1 cellular context compared by ENCODE assay signal in genomic region chr1:6624712-6625578, GRCh38.
A peak's percentile ranks its signal among the peaks of the same experiment; 100 is the strongest.
TF ChIP-seq lines count a peak whose summit lies in the region.

Gene THAP3, plus strand, starts transcription at chr1:6624868. Its CDS starts 351 bp downstream, at chr1:6625219.

TF ChIP-seq in HepG2, 621 proteins besides CTCF, POLR2A, EP300 and RAD21 (continued from another document and continues in another):
- TF ChIP-seq ZBTB40 (IDR thresholded peaks at IDR 0.05) (no peak), ZBTB40 (CRISPR knock-in tag; IDR thresholded peaks at IDR 0.05) (no peak; the same call in 1 of the 2 replicates), ZNF451 (CRISPR knock-in tag; IDR thresholded peaks at IDR 0.05) (0 out of 2 replicates have a peak, but pooled peaks have one; percentile 1), ZNF383 (CRISPR knock-in tag; IDR thresholded peaks at IDR 0.05; ENCODE audit: borderline replicate concordance) (no peak), NR0B2 (CRISPR knock-in tag; IDR thresholded peaks at IDR 0.05) (no peak), ZNF44 (CRISPR knock-in tag; IDR thresholded peaks at IDR 0.05) (no peak), MYC (CRISPR knock-in tag; IDR thresholded peaks at IDR 0.05; ENCODE audit: borderline replicate concordance) (peak; percentile 56), SRF (IDR thresholded peaks at IDR 0.05; ENCODE audit: low read depth, low read length) (no peak), KLF15 (CRISPR knock-in tag; IDR thresholded peaks at IDR 0.05; ENCODE audit: borderline replicate concordance) (no peak), ZNF691 (CRISPR knock-in tag; IDR thresholded peaks at IDR 0.05; ENCODE audit: borderline replicate concordance, low read depth) (no peak), TOE1 (CRISPR knock-in tag; IDR thresholded peaks at IDR 0.05) (no peak), PPARG (CRISPR knock-in tag; conservative IDR thresholded peaks at IDR 0.05) (no peak), ZNF547 (CRISPR knock-in tag; IDR thresholded peaks at IDR 0.05) (no peak; the same call in 1 of the 2 replicates), ZNF407 (CRISPR knock-in tag; IDR thresholded peaks at IDR 0.05; ENCODE audit: not compliant biosample characterization) (no peak), YEATS2 (CRISPR knock-in tag; IDR thresholded peaks at IDR 0.05; ENCODE audit: borderline replicate concordance) (peak; percentile 14; the same call in 1 of the 2 replicates), ZNF256 (CRISPR knock-in tag; conservative IDR thresholded peaks at IDR 0.05) (no peak), ZBTB8A (CRISPR knock-in tag; IDR thresholded peaks at IDR 0.05; ENCODE audit: borderline replicate concordance, low read depth) (no peak), ZSCAN22 (CRISPR knock-in tag; IDR thresholded peaks at IDR 0.05) (no peak), TFDP2 (CRISPR knock-in tag; IDR thresholded peaks at IDR 0.05) (no peak), ZNF562 (CRISPR knock-in tag; IDR thresholded peaks at IDR 0.05; ENCODE audit: borderline replicate concordance) (no peak), THAP11 (CRISPR knock-in tag; IDR thresholded peaks at IDR 0.05) (peak; percentile 86), ZBTB38 (CRISPR knock-in tag; IDR thresholded peaks at IDR 0.05) (peak; percentile 34; the same call in 1 of the 2 replicates), ZNF788 (CRISPR knock-in tag; IDR thresholded peaks at IDR 0.05; ENCODE audit: borderline replicate concordance) (peak; percentile 44; the same call in 1 of the 2 replicates), ZNF24 (IDR thresholded peaks at IDR 0.05) (no peak), ZNF570 (CRISPR knock-in tag; IDR thresholded peaks at IDR 0.05; ENCODE audit: borderline replicate concordance) (no peak), SRSF9 (IDR thresholded peaks at IDR 0.05; ENCODE audit: borderline replicate concordance, insufficient read depth, low read depth, low read length, poor library complexity, severe bottlenecking) (no peak), CBX1 (IDR thresholded peaks at IDR 0.05; ENCODE audit: low read depth) (peak; percentile 43), ZMYM3 (CRISPR knock-in tag; IDR thresholded peaks at IDR 0.05) (no peak), GRHL1 (CRISPR knock-in tag; conservative IDR thresholded peaks at IDR 0.05) (no peak), ZNF513 (CRISPR knock-in tag; conservative IDR thresholded peaks at IDR 0.05) (no peak), PRMT3 (CRISPR knock-in tag; IDR thresholded peaks at IDR 0.05; ENCODE audit: borderline replicate concordance, low read depth) (no peak), ZBTB3 (CRISPR knock-in tag; IDR thresholded peaks at IDR 0.05; ENCODE audit: borderline replicate concordance, low read depth) (no peak), ZNF850 (CRISPR knock-in tag; conservative IDR thresholded peaks at IDR 0.05) (no peak), AGO2 (optimal IDR thresholded peaks at IDR 0.05; ENCODE audit: low read depth, low read length) (peak; percentile 73)
